17 cellular contexts compared by ENCODE assay signal in genomic region chr6:98041921-98042320, GRCh38.
DNase-seq lines count a peak whose midpoint lies in the region; ATAC-seq and TF ChIP-seq lines count a peak whose summit lies in the region.
"Had no signal": no experiment of that assay in that cellular context is flagged by ENCODE, and none has a peak within 500 bp of the region (broad histone marks: within the 10 kb centered on the region; RNA-seq: fewer than 3 reads in every experiment).

No MANE protein-coding gene starts in this region.

- no peaks in the 10 kb centered on the region for H3K27me3 ChIP-seq in WERI-Rb-1 (ENCODE audit: insufficient read depth, low read depth, severe bottlenecking)

- H3K27me3 Mint-ChIP-seq in progenitor cell of endocrine pancreas, result peaks cover 7% of the 10 kb centered on the region
- H3K27me3 Mint-ChIP-seq: activated naive CD8-positive, alpha-beta T cell; CD4-positive, alpha-beta T cell had no signal

- no peak overlapping the region for H3K4me3 Mint-ChIP-seq in progenitor cell of endocrine pancreas (ENCODE audit: low read depth)
- H3K4me3 Mint-ChIP-seq: activated naive CD8-positive, alpha-beta T cell; CD4-positive, alpha-beta T cell had no signal

- no peaks in the 10 kb centered on the region for H3K36me3 ChIP-seq in WERI-Rb-1

- TF ChIP-seq CTCF in WERI-Rb-1 (IDR thresholded peaks at IDR 0.05; ENCODE audit: low read depth, low read length), result no peak
- TF ChIP-seq CTCF in progenitor cell of endocrine pancreas (IDR thresholded peaks at IDR 0.05; ENCODE audit: unreplicated experiment), result no peak

- H3K36me3 Mint-ChIP-seq in progenitor cell of endocrine pancreas (ENCODE audit: insufficient read depth), result no peaks in the 10 kb centered on the region
- H3K36me3 Mint-ChIP-seq: activated naive CD8-positive, alpha-beta T cell had no signal

- H3K27ac Mint-ChIP-seq in progenitor cell of endocrine pancreas, result peak overlapping the region; percentile 1
- H3K27ac Mint-ChIP-seq: activated naive CD8-positive, alpha-beta T cell; CD4-positive, alpha-beta T cell had no signal

- H3K27ac ChIP-seq in WERI-Rb-1, result no peak overlapping the region
- H3K27ac ChIP-seq: psoas muscle had no signal

- DNase-seq in NCI-H1092 treated with DMSO at 0.1 percent for 48 hours (lab: John Stamatoyannopoulos, UW) (peak; percentile 62), NCI-H1092 (lab: John Stamatoyannopoulos, UW) (no peak), NCI-H2107 (lab: John Stamatoyannopoulos, UW) (peak; percentile 12), WERI-Rb-1 (peak; percentile 35), progenitor cell of endocrine pancreas (ENCODE audit: low spot score, unreplicated experiment) (no peak), NCI-H2196 treated with DMSO at 0.1 percent for 48 hours (lab: John Stamatoyannopoulos, UW; ENCODE audit: unreplicated experiment) (no peak), foreskin melanocyte (no peak)
- DNase-seq: 8988T; activated CD4-positive, alpha-beta T cell treated with anti-CD3 and anti-CD28 coated beads for 4 hours; activated T-cell treated with anti-CD3 and anti-CD28 coated beads for 4 hours; CD4-positive, alpha-beta T cell; effector memory CD4-positive, alpha-beta T cell; hypothalamus; left ventricle myocardium superior; psoas muscle had no signal

- no peak for ATAC-seq in GM18873 (IDR thresholded peaks at IDR 0.05; ENCODE audit: low FRiP score, unreplicated experiment)
- ATAC-seq: left ventricle myocardium superior, psoas muscle had no signal

- H3K4me3 ChIP-seq in WERI-Rb-1 (ENCODE audit: low read depth, low read length), result no peak overlapping the region
- H3K4me3 ChIP-seq: psoas muscle had no signal

- no peaks in the 10 kb centered on the region for H3K9me3 Mint-ChIP-seq in progenitor cell of endocrine pancreas (ENCODE audit: low read depth)

- peaks cover 16% of the 10 kb centered on the region for H3K4me1 Mint-ChIP-seq in progenitor cell of endocrine pancreas (ENCODE audit: low read depth)

- H3K9me3 ChIP-seq in WERI-Rb-1 (ENCODE audit: severe bottlenecking), result no peaks in the 10 kb centered on the region
- H3K9me3 ChIP-seq: psoas muscle had no signal

Comparison
In these comparisons a context has a peak if more than half of its experiments do, and no peak if none do; other contexts are left out.
1. DNase-seq: peak in NCI-H1092 treated with DMSO at 0.1 percent for 48 hours (single experiment), NCI-H2107 (single experiment) and WERI-Rb-1 (single experiment); none in NCI-H1092 (single experiment), progenitor cell of endocrine pancreas (single experiment), NCI-H2196 treated with DMSO at 0.1 percent for 48 hours (single experiment) and foreskin melanocyte (single experiment).